Comparison of ENCODE assay signal across 17 cellular contexts in genomic region chr1:29631361-29631760, GRCh38.
"Had no signal": no experiment of that assay in that cellular context is flagged by ENCODE, and none has a peak within 500 bp of the region (broad histone marks: within the 10 kb centered on the region; RNA-seq: fewer than 3 reads in every experiment).

No MANE protein-coding gene starts in this region.

- H3K9me3 ChIP-seq: colonic mucosa, psoas muscle, right lobe of liver had no signal

- ATAC-seq: gastroesophageal sphincter, heart right ventricle, left ventricle myocardium superior, psoas muscle, right lobe of liver had no signal

- H3K27ac ChIP-seq: colonic mucosa, gastroesophageal sphincter, heart right ventricle, psoas muscle, right lobe of liver, spleen, VCaP had no signal

- FAIRE-seq: islet of Langerhans, urothelium cell line had no signal

- H3K4me3 ChIP-seq: colonic mucosa, gastroesophageal sphincter, heart right ventricle, psoas muscle, right lobe of liver, spleen had no signal

- H3K4me1 ChIP-seq: colonic mucosa, gastroesophageal sphincter, heart right ventricle, psoas muscle, right lobe of liver had no signal

- H3K36me3 ChIP-seq: colonic mucosa, gastroesophageal sphincter, heart right ventricle, right lobe of liver, spleen had no signal

- H3K4me3 Mint-ChIP-seq: activated naive CD4-positive, alpha-beta T cell treated with anti-CD3 and anti-CD28 coated beads for 36 hours had no signal

- H3K27ac Mint-ChIP-seq: activated naive CD4-positive, alpha-beta T cell treated with anti-CD3 and anti-CD28 coated beads for 36 hours; activated T-helper 2 cell treated with anti-CD3 and anti-CD28 coated beads, Interferon-gamma antibody, Interleukin-2, Interleukin-4, amounts not matched to agents 10 μg/mL and 5 μg/mL and 100 μg/mL, durations not matched to agents 14 hours and 24 hours and 36 hours had no signal

- H3K9me3 Mint-ChIP-seq: activated T-helper 2 cell treated with anti-CD3 and anti-CD28 coated beads, Interferon-gamma antibody, Interleukin-2, Interleukin-4, amounts not matched to agents 10 μg/mL and 5 μg/mL and 100 μg/mL, durations not matched to agents 14 hours and 24 hours and 36 hours had no signal

- DNase-seq: activated CD4-positive, alpha-beta T cell treated with anti-CD3 and anti-CD28 coated beads for 1 hour; activated CD4-positive, alpha-beta T cell treated with anti-CD3 and anti-CD28 coated beads, Interleukin-2, amount 50 U/mL, for 48 hours; activated naive CD4-positive, alpha-beta T cell treated with anti-CD3 and anti-CD28 coated beads for 36 hours; colonic mucosa; effector CD8-positive, alpha-beta T cell; heart right ventricle; left ventricle myocardium superior; mesendoderm; psoas muscle; right lobe of liver; spleen; stimulated activated CD4-positive, alpha-beta T cell treated with anti-CD3 and anti-CD28 coated beads, Interleukin-1b, Interleukin-23, amount 100 ng/mL, for 48 hours had no signal

- H3K27me3 ChIP-seq: colonic mucosa, right lobe of liver had no signal
